In the genomic region with DNA sequence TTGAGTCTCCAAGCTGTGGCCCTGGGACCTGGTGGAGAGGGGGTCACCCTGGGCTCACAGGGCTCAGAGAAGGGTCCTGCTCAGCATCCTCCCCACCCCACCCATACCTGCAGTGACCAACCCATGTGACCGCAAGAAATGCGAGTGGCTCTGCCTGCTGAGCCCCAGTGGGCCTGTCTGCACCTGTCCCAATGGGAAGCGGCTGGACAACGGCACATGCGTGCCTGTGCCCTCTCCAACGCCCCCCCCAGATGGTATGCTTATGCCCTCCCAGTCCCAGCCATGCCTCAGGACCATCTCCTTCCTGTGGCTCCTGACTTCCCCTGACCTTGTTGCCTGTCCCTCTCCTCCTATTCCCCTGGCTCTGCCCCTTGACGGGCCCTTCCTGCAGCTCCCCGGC, we compare ENCODE assay signal across 21 cellular contexts. TPM values are rescaled to one million over a fixed set of nuclear protein-coding genes. Genes with fewer than 3 reads are reported as not detected.
"Had no signal": no experiment of that assay in that cellular context is flagged by ENCODE, and none has a peak within 500 bp of the region (broad histone marks: within the 10 kb centered on the region; RNA-seq: fewer than 3 reads in every experiment).

No MANE protein-coding gene starts in this region.

- H3K9me3 ChIP-seq: SJCRH30 had no signal

- H3K4me3 Mint-ChIP-seq: IgD-negative memory B cell had no signal

- H3K9me3 Mint-ChIP-seq: IgD-negative memory B cell had no signal

- H3K27me3 ChIP-seq: SJCRH30 had no signal

- H3K9ac ChIP-seq: KMS-11 had no signal

- ATAC-seq: HepG2, K562, SK-N-SH treated with all-trans-retinoic acid at 6 μM for 48 hours had no signal

- H3K4me3 ChIP-seq: K562, SJCRH30 had no signal

- H3K27ac Mint-ChIP-seq: IgD-negative memory B cell had no signal

- H3K4me2 ChIP-seq: KMS-11 had no signal

- DNase-seq: Kasumi-1, MM.1S, NCI-H1092 treated with DMSO at 0.1 percent for 48 hours, NCI-H1436, NCI-H2029, NCI-H2081 treated with DMSO at 0.1 percent for 48 hours, NCI-H2171, NCI-H226, NCI-H446, NCI-H510A, NCI-H524 treated with DMSO at 0.1 percent for 48 hours, NCI-H69, NCI-H774, RPMI8226, SHP77, SJCRH30 had no signal

- H3K27ac ChIP-seq: KMS-11, SJCRH30 had no signal

- H3K36me3 Mint-ChIP-seq: IgD-negative memory B cell had no signal

RNA-seq across cellular contexts. Expression of a gene that starts 6.7 kb away (rescaled TPM):
- total RNA-seq: HepG2 had no signal
